In genomic region chr7:14507617-14508016, GRCh38 we compare ENCODE assay signal across 11 cellular contexts.
DNase-seq lines count a peak whose midpoint lies in the region; ATAC-seq, FAIRE-seq and TF ChIP-seq lines count a peak whose summit lies in the region.
"Had no signal": no experiment of that assay in that cellular context is flagged by ENCODE, and none has a peak within 500 bp of the region (broad histone marks: within the 10 kb centered on the region; RNA-seq: fewer than 3 reads in every experiment).

No MANE protein-coding gene starts in this region.

- no peak overlapping the region for H4K8ac ChIP-seq in trophoblast cell (ENCODE audit: low read depth, low read length)

- no peak overlapping the region for H3K18ac ChIP-seq in trophoblast cell (ENCODE audit: low read length)

- no peak overlapping the region for H3K9ac ChIP-seq in trophoblast cell (ENCODE audit: low read length)

- peak; percentile 1 for DNase-seq in HFF-Myc (ENCODE audit: extremely low read depth, low read depth)
- DNase-seq in NCI-H226 = peak; percentile 95
- peak; percentile 43 for DNase-seq in brain pericyte (ENCODE audit: low read depth, low spot score)
- peak in 5 of 6 donors; percentile 17 to 78 (median 51) for DNase-seq in pancreas
- no peak for DNase-seq in trophoblast cell
- DNase-seq in NK-92 (lab: John Stamatoyannopoulos, UW; ENCODE audit: unreplicated experiment) = no peak
- no peak for DNase-seq in hepatocyte (ENCODE audit: low spot score)
- DNase-seq: DND-41, NCI-H1436 treated with DMSO at 0.1 percent for 48 hours had no signal

- H4K12ac ChIP-seq in trophoblast cell (ENCODE audit: low read depth, low read length) = no peak overlapping the region

- no peak overlapping the region for H3K14ac ChIP-seq in trophoblast cell (ENCODE audit: low read length)

- H3K4me2 ChIP-seq in trophoblast cell (ENCODE audit: low read length) = no peak overlapping the region
- H3K4me2 ChIP-seq in hepatocyte = no peak overlapping the region
- H3K4me2 ChIP-seq: GM23338 had no signal

- no peak for FAIRE-seq in pancreas (lab: Jason Lieb, UNC)

- H3K79me1 ChIP-seq in trophoblast cell (ENCODE audit: low read length) = no peaks in the 10 kb centered on the region

- no peak for TF ChIP-seq CTCF in HFF-Myc (IDR thresholded peaks at IDR 0.05; ENCODE audit: low read depth, low read length, missing control alignments)
- no peak for TF ChIP-seq CTCF in pancreas (IDR thresholded peaks at IDR 0.05)
- no peak for TF ChIP-seq CTCF in hepatocyte (IDR thresholded peaks at IDR 0.05; ENCODE audit: poor library complexity)

- ATAC-seq in pancreas (peak; percentile 73 to 92 (median 82)), HG03521 (IDR thresholded peaks at IDR 0.05; ENCODE audit: unreplicated experiment) (no peak)
- ATAC-seq: GM23338 had no signal

- H4K20me1 ChIP-seq in hepatocyte (ENCODE audit: insufficient read depth, poor library complexity, severe bottlenecking) = no peaks in the 10 kb centered on the region

- H3K4ac ChIP-seq in trophoblast cell (ENCODE audit: low read depth, low read length) = no peak overlapping the region

- 12 to 18% methylated on average over 3 of the region's 3 CpGs for WGBS in pancreas, 2 donors
- WGBS in trophoblast cell (ENCODE audit: extremely low coverage, insufficient coverage, insufficient read length) = no CpG with 5 or more reads among the region's 3 CpGs
- WGBS in hepatocyte (ENCODE audit: low lambda C conversion rate, missing lambda C conversion rate) = 82% methylated on average over 3 of the region's 3 CpGs

- H3K27ac ChIP-seq in pancreas (no peak overlapping the region), trophoblast cell (ENCODE audit: low read depth, low read length) (no peak overlapping the region), hepatocyte (no peak overlapping the region)

- H3K36me3 ChIP-seq in pancreas (no peaks in the 10 kb centered on the region), trophoblast cell (ENCODE audit: control insufficient read depth in 1 of 2, insufficient read depth in 2 of 2, low read length in 2 of 2) (no peaks in the 10 kb centered on the region), hepatocyte (replicated peaks; ENCODE audit: insufficient read depth, low read depth) (no peaks in the 10 kb centered on the region)

- H2AK5ac ChIP-seq in trophoblast cell (ENCODE audit: low read length) = no peak overlapping the region

- no peak overlapping the region for H2BK12ac ChIP-seq in trophoblast cell (ENCODE audit: low read length)

- no peaks in the 10 kb centered on the region for H3K79me2 ChIP-seq in trophoblast cell (ENCODE audit: control insufficient read depth, insufficient read depth, low read length, poor library complexity)
- no peaks in the 10 kb centered on the region for H3K79me2 ChIP-seq in hepatocyte

- intact Hi-C loops in pancreas (cut with DNase I) = no loop called here

- H3K27me3 ChIP-seq in pancreas (no peaks in the 10 kb centered on the region), trophoblast cell (ENCODE audit: insufficient read depth, low read length) (no peaks in the 10 kb centered on the region), hepatocyte (no peaks in the 10 kb centered on the region)

- H4K91ac ChIP-seq in trophoblast cell (ENCODE audit: low read depth, low read length) = no peak overlapping the region

- H3K4me1 ChIP-seq in pancreas (no peaks in the 10 kb centered on the region), trophoblast cell (ENCODE audit: control insufficient read depth in 1 of 2, insufficient read depth in 2 of 2, low read length in 2 of 2) (no peaks in the 10 kb centered on the region), hepatocyte (ENCODE audit: insufficient read depth) (no peaks in the 10 kb centered on the region)

- no peak overlapping the region for H3K23ac ChIP-seq in trophoblast cell (ENCODE audit: low read length)

- H2BK120ac ChIP-seq in trophoblast cell (ENCODE audit: insufficient read depth, low read length, poor library complexity) = no peak overlapping the region

- no peak overlapping the region for H2AFZ ChIP-seq in trophoblast cell (ENCODE audit: insufficient read depth, low read length, poor library complexity)
- no peak overlapping the region for H2AFZ ChIP-seq in hepatocyte
- H2AFZ ChIP-seq: GM23338 had no signal

- no peaks in the 10 kb centered on the region for H3K9me3 ChIP-seq in pancreas
- H3K9me3 ChIP-seq in trophoblast cell (ENCODE audit: insufficient read depth, low read depth, low read length) = no peaks in the 10 kb centered on the region
- H3K9me3 ChIP-seq in hepatocyte (ENCODE audit: low read depth) = no peaks in the 10 kb centered on the region

- no peak overlapping the region for H2BK5ac ChIP-seq in trophoblast cell (ENCODE audit: low read depth, low read length, poor library complexity)

- H3K9me2 ChIP-seq in hepatocyte (replicated peaks; ENCODE audit: insufficient read depth) = no peaks in the 10 kb centered on the region

- H3K4me3 ChIP-seq in HFF-Myc (replicated peaks; ENCODE audit: low read depth, low read length) (no peak overlapping the region), pancreas (no peak overlapping the region), trophoblast cell (ENCODE audit: low read depth, low read length) (no peak overlapping the region), hepatocyte (no peak overlapping the region)
- H3K4me3 ChIP-seq: GM23338 had no signal

Comparison
In these comparisons a context has a peak if more than half of its experiments do, and no peak if none do; other contexts are left out.
1. DNase-seq: peak in HFF-Myc (single experiment), NCI-H226 (single experiment), brain pericyte (single experiment) and pancreas (5 of 6); none in trophoblast cell (0 of 2), NK-92 (single experiment) and hepatocyte (single experiment).